8 cellular contexts compared by ENCODE assay signal in the genomic region with DNA sequence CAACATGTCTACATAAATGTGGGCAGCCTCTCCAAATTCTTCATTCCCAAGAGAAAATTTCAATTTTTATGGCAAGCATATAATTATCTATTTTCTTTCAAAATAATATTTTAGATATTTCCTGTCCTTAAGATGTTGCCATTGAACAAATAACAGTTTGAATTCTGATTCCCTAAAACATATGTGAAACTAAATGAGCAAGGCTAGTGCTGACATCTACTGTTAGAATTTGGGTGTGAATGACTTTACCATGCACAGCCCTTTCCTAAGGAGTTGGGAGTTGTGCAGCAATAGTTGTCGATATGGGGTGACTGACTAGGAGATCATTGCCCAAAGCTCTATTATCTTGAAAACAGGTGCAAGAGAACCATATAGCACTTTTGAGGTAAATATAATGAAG.
DNase-seq lines count a peak whose midpoint lies in the region; ATAC-seq and TF ChIP-seq lines count a peak whose summit lies in the region.

No MANE protein-coding gene starts in this region.

- H3K4me1 ChIP-seq in NT2/D1 (ENCODE audit: insufficient read depth, insufficient read length), result no peaks in the 10 kb centered on the region
- no peaks in the 10 kb centered on the region for H3K4me1 ChIP-seq in endodermal cell (ENCODE audit: control insufficient read depth, insufficient read depth, low read length)
- H3K4me1 ChIP-seq in mucosa of descending colon (ENCODE audit: low read depth), result no peaks in the 10 kb centered on the region

- H3K27me3 ChIP-seq in NT2/D1 (ENCODE audit: insufficient read depth, insufficient read length), result no peaks in the 10 kb centered on the region
- H3K27me3 ChIP-seq in endodermal cell (ENCODE audit: control insufficient read depth, insufficient read depth, low read length, poor library complexity, severe bottlenecking), result no peaks in the 10 kb centered on the region

- H3K9me3 Mint-ChIP-seq in endodermal cell, result no peaks in the 10 kb centered on the region
- H3K9me3 Mint-ChIP-seq in activated T-helper 1 cell treated with anti-CD3 and anti-CD28 coated beads, Interleukin-12 subunit alpha, Interleukin-12 subunit beta, Interleukin-2, Interleukin-4 antibody, amounts not matched to agents 30 ng/mL and 10 ng/mL and 1 ng/mL, durations not matched to agents 14 hours and 24 hours and 36 hours, result no peaks in the 10 kb centered on the region

- H3K9ac ChIP-seq in NT2/D1 (ENCODE audit: insufficient read length, low read depth) (no peak overlapping the region), endodermal cell (ENCODE audit: extremely low read depth, low read length, poor library complexity, severe bottlenecking) (no peak overlapping the region)

- intact Hi-C loops in mucosa of descending colon (cut with DNase I, micrococcal nuclease), result loop anchor here (5.0 kb wide), 1 partner anchor 257 kb away; no protein-coding TSS in a partner anchor
- intact Hi-C loops in activated T-helper 1 cell treated with anti-CD3 and anti-CD28 coated beads, Interleukin-12 subunit alpha, Interleukin-12 subunit beta, Interleukin-2, Interleukin-4 antibody, amounts not matched to agents 30 ng/mL and 10 ng/mL and 1 ng/mL, durations not matched to agents 14 hours and 24 hours and 36 hours (cut with micrococcal nuclease), result loop anchor here (1.0 to 5.0 kb wide), 3 partner anchors 257 to 861 kb away; no protein-coding TSS in a partner anchor

- H3K27me3 Mint-ChIP-seq in endodermal cell (ENCODE audit: insufficient read depth), result no peaks in the 10 kb centered on the region
- H3K27me3 Mint-ChIP-seq in activated T-helper 1 cell treated with anti-CD3 and anti-CD28 coated beads, Interleukin-12 subunit alpha, Interleukin-12 subunit beta, Interleukin-2, Interleukin-4 antibody, amounts not matched to agents 30 ng/mL and 10 ng/mL and 1 ng/mL, durations not matched to agents 14 hours and 24 hours and 36 hours (ENCODE audit: insufficient read depth), result peaks cover 25% of the 10 kb centered on the region

- H3K4me1 Mint-ChIP-seq in endodermal cell, result no peaks in the 10 kb centered on the region
- no peaks in the 10 kb centered on the region for H3K4me1 Mint-ChIP-seq in activated T-helper 1 cell treated with anti-CD3 and anti-CD28 coated beads, Interleukin-12 subunit alpha, Interleukin-12 subunit beta, Interleukin-2, Interleukin-4 antibody, amounts not matched to agents 30 ng/mL and 10 ng/mL and 1 ng/mL, durations not matched to agents 14 hours and 24 hours and 36 hours (ENCODE audit: low read depth)

- peak; percentile 40 for ATAC-seq in mucosa of descending colon
- ATAC-seq in HG03565 (IDR thresholded peaks at IDR 0.05; ENCODE audit: unreplicated experiment), result no peak

- TF ChIP-seq CTCF in endodermal cell (conservative IDR thresholded peaks at IDR 0.05) (peak; percentile 71), mucosa of descending colon (IDR thresholded peaks at IDR 0.05) (no peak)

- H3K4me3 Mint-ChIP-seq in endodermal cell, result no peak overlapping the region
- H3K4me3 Mint-ChIP-seq in activated T-helper 1 cell treated with anti-CD3 and anti-CD28 coated beads, Interleukin-12 subunit alpha, Interleukin-12 subunit beta, Interleukin-2, Interleukin-4 antibody, amounts not matched to agents 30 ng/mL and 10 ng/mL and 1 ng/mL, durations not matched to agents 14 hours and 24 hours and 36 hours, result no peak overlapping the region

- H3K4me3 ChIP-seq in NT2/D1 (ENCODE audit: insufficient read length, low read depth) (no peak overlapping the region), endodermal cell (ENCODE audit: low read length) (no peak overlapping the region), mucosa of descending colon (no peak overlapping the region)

- DNase-seq in SKM-1 treated with dmso at 0.1 percent for 144 hours (lab: John Stamatoyannopoulos, UW; ENCODE audit: unreplicated experiment) (peak; percentile 1), SKM-1 (lab: John Stamatoyannopoulos, UW; ENCODE audit: unreplicated experiment) (no peak), NT2/D1 (ENCODE audit: low read depth, low spot score) (peak; percentile 25), endodermal cell (no peak), mucosa of descending colon (peak in 1 of 3 donors; percentile 43), epidermal melanocyte (ENCODE audit: insufficient read length, low spot score) (no peak)
- DNase-seq in activated T-helper 1 cell treated with anti-CD3 and anti-CD28 coated beads, Interleukin-12 subunit alpha, Interleukin-12 subunit beta, Interleukin-2, Interleukin-4 antibody, amounts not matched to agents 30 ng/mL and 10 ng/mL and 1 ng/mL, durations not matched to agents 14 hours and 24 hours and 36 hours (ENCODE audit: low spot score), result no peak

- no peak overlapping the region for H3K27ac ChIP-seq in endodermal cell (ENCODE audit: low read depth, low read length)

- H3K36me3 ChIP-seq in NT2/D1 (ENCODE audit: insufficient read depth, insufficient read length, low read length), result no peaks in the 10 kb centered on the region
- H3K36me3 ChIP-seq in endodermal cell (ENCODE audit: control insufficient read depth, insufficient read depth, low read length), result no peaks in the 10 kb centered on the region
- no peaks in the 10 kb centered on the region for H3K36me3 ChIP-seq in mucosa of descending colon (ENCODE audit: low read depth)

- peaks cover 6% of the 10 kb centered on the region; the same call in 1 of the 2 replicates for H3K9me3 ChIP-seq in NT2/D1 (ENCODE audit: insufficient read depth, low read length)
- H3K9me3 ChIP-seq in endodermal cell (ENCODE audit: control insufficient read depth, low read length), result no peaks in the 10 kb centered on the region
- no peaks in the 10 kb centered on the region for H3K9me3 ChIP-seq in mucosa of descending colon

- H3K27ac Mint-ChIP-seq in endodermal cell, result no peak overlapping the region
- H3K27ac Mint-ChIP-seq in activated T-helper 1 cell treated with anti-CD3 and anti-CD28 coated beads, Interleukin-12 subunit alpha, Interleukin-12 subunit beta, Interleukin-2, Interleukin-4 antibody, amounts not matched to agents 30 ng/mL and 10 ng/mL and 1 ng/mL, durations not matched to agents 14 hours and 24 hours and 36 hours, result no peak overlapping the region

- WGBS in endodermal cell (ENCODE audit: insufficient coverage in 1 of 2, insufficient read length in 1 of 2), 2 experiments, result 93 to 100% methylated on average over 1 of the region's 1 CpG

- H3K36me3 Mint-ChIP-seq in endodermal cell (ENCODE audit: low read depth), result no peaks in the 10 kb centered on the region
- H3K36me3 Mint-ChIP-seq in activated T-helper 1 cell treated with anti-CD3 and anti-CD28 coated beads, Interleukin-12 subunit alpha, Interleukin-12 subunit beta, Interleukin-2, Interleukin-4 antibody, amounts not matched to agents 30 ng/mL and 10 ng/mL and 1 ng/mL, durations not matched to agents 14 hours and 24 hours and 36 hours (ENCODE audit: low read depth), result no peaks in the 10 kb centered on the region

Comparison
In these comparisons a context has a peak if more than half of its experiments do, and no peak if none do; other contexts are left out.
1. DNase-seq: peak in SKM-1 treated with dmso at 0.1 percent for 144 hours (single experiment) and NT2/D1 (single experiment); none in SKM-1 (single experiment), endodermal cell (single experiment), activated T-helper 1 cell treated with anti-CD3 and anti-CD28 coated beads, Interleukin-12 subunit alpha, Interleukin-12 subunit beta, Interleukin-2, Interleukin-4 antibody, amounts not matched to agents 30 ng/mL and 10 ng/mL and 1 ng/mL, durations not matched to agents 14 hours and 24 hours and 36 hours (single experiment) and epidermal melanocyte (single experiment).